13 cellular contexts compared by ENCODE assay signal in the genomic region with DNA sequence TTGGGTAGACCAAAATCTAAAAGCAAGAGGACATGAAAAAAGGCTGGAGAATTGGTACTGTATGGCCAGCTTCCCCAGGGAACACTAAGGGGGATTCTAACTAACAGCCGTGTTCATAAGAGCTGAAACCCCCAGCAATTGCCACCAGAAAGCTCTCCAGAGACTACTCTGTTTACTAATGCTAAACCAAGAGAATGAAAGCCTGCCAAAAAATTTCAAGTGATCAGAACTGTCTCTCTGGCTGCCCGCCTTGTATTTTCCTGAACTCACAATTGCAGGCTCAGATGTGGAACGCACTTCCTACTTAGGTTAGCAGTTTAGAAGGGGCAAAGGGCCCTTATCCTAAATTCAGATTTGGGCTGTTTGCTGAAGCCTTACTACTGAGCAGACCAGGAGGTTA. TPM values are rescaled to one million over a fixed set of nuclear protein-coding genes. Genes with fewer than 3 reads are reported as not detected.
DNase-seq lines count a peak whose midpoint lies in the region; ATAC-seq and TF ChIP-seq lines count a peak whose summit lies in the region.
"Had no signal": no experiment of that assay in that cellular context is flagged by ENCODE, and none has a peak within 500 bp of the region (broad histone marks: within the 10 kb centered on the region; RNA-seq: fewer than 3 reads in every experiment).

No MANE protein-coding gene starts in this region.

- TF ChIP-seq CTCF in sigmoid colon (IDR thresholded peaks at IDR 0.05), result no peak

- H4K5ac ChIP-seq in mesendoderm (ENCODE audit: low read length), result no peak overlapping the region

- no peak overlapping the region for H3K23ac ChIP-seq in mesendoderm (ENCODE audit: low read length)

- H3K79me2 ChIP-seq in mesendoderm (ENCODE audit: control insufficient read depth, insufficient read depth, low read length), result peaks cover 36% of the 10 kb centered on the region

- H3K4me3 ChIP-seq in ectodermal cell (ENCODE audit: insufficient read depth, low read depth, low read length) (no peak overlapping the region), mesendoderm (ENCODE audit: low read length) (no peak overlapping the region), sigmoid colon (no peak overlapping the region)
- H3K4me3 ChIP-seq: esophagus muscularis mucosa had no signal

- no peaks in the 10 kb centered on the region for H3K9me3 ChIP-seq in ectodermal cell (ENCODE audit: control insufficient read depth, low read length)
- H3K9me3 ChIP-seq in sigmoid colon, result no peaks in the 10 kb centered on the region
- H3K9me3 ChIP-seq: esophagus muscularis mucosa, neutrophil had no signal

- WGBS in ectodermal cell, 2 experiments, result 90 to 94% methylated on average over 3 of the region's 3 CpGs
- WGBS in mesendoderm (ENCODE audit: extremely low coverage, insufficient coverage, low lambda C conversion rate), result no CpG with 5 or more reads among the region's 3 CpGs
- WGBS in sigmoid colon, 2 donors, result 67 to 77% methylated on average over 3 of the region's 3 CpGs

- no peak overlapping the region for H3K4ac ChIP-seq in mesendoderm (ENCODE audit: low read depth, low read length)

- H3K27ac ChIP-seq in ectodermal cell (ENCODE audit: insufficient read depth, low read depth, low read length, poor library complexity, severe bottlenecking), result peak overlapping the region; percentile 52
- H3K27ac ChIP-seq in mesendoderm (ENCODE audit: low read depth, low read length), result no peak overlapping the region
- peak overlapping the region in 2 of 4 donors; percentile 52 to 54 for H3K27ac ChIP-seq in sigmoid colon
- H3K27ac ChIP-seq: HL-60, neutrophil had no signal

- H3K36me3 ChIP-seq in ectodermal cell (ENCODE audit: control insufficient read depth, insufficient read depth, low read length) (peaks cover 12% of the 10 kb centered on the region), mesendoderm (ENCODE audit: control insufficient read depth, insufficient read depth, low read length) (no peaks in the 10 kb centered on the region), sigmoid colon (no peaks in the 10 kb centered on the region)
- H3K36me3 ChIP-seq: esophagus muscularis mucosa, neutrophil had no signal

- H2BK5ac ChIP-seq in mesendoderm (ENCODE audit: low read length), result no peak overlapping the region

- no peak overlapping the region for H2BK120ac ChIP-seq in mesendoderm (ENCODE audit: low read depth, low read length)

- no peak for ATAC-seq in GM18861 (IDR thresholded peaks at IDR 0.05; ENCODE audit: unreplicated experiment)
- ATAC-seq in HG03354 (IDR thresholded peaks at IDR 0.05; ENCODE audit: poor library complexity, severe bottlenecking, unreplicated experiment), result no peak

- no peak overlapping the region for H3K4me2 ChIP-seq in mesendoderm (ENCODE audit: low read length)

- no peak overlapping the region for H2AK5ac ChIP-seq in mesendoderm (ENCODE audit: low read length)

- no peak for TF ChIP-seq EP300 in sigmoid colon (IDR thresholded peaks at IDR 0.05)

- peak overlapping the region; percentile 51 for H3K18ac ChIP-seq in mesendoderm (ENCODE audit: low read length)

- DNase-seq in AG20443 (ENCODE audit: low spot score) (peak; percentile 27), NCI-H1105 treated with DMSO at 0.1 percent for 48 hours (lab: John Stamatoyannopoulos, UW) (peak; percentile 74), mesendoderm (no peak), sigmoid colon (no peak), UCSD-AML1 (lab: John Stamatoyannopoulos, UW; ENCODE audit: unreplicated experiment) (no peak)
- DNase-seq: activated effector memory CD4-positive, alpha-beta T cell treated with Interleukin-2 at 50 U/mL for 16 hours; stimulated activated CD4-positive, alpha-beta T cell treated with anti-CD3 and anti-CD28 coated beads, Interleukin-1b, Interleukin-23, amount 100 ng/mL, for 48 hours had no signal

- H3K4me1 ChIP-seq in ectodermal cell (ENCODE audit: control insufficient read depth, insufficient read depth, low read length) (peaks cover 10% of the 10 kb centered on the region), mesendoderm (ENCODE audit: control insufficient read depth, low read depth, low read length) (peaks cover 2% of the 10 kb centered on the region), sigmoid colon (peaks cover 0 to 42% (median 27%) of the 10 kb centered on the region in 4 donors)

- no peak for TF ChIP-seq POLR2A in sigmoid colon (IDR thresholded peaks at IDR 0.05)

- H3K27me3 ChIP-seq in ectodermal cell (ENCODE audit: control insufficient read depth, insufficient read depth, low read length, poor library complexity, severe bottlenecking) (no peaks in the 10 kb centered on the region), mesendoderm (ENCODE audit: insufficient read depth, low read length, poor library complexity) (no peaks in the 10 kb centered on the region), sigmoid colon (no peaks in the 10 kb centered on the region)
- H3K27me3 ChIP-seq: esophagus muscularis mucosa had no signal

- no peak overlapping the region for H3K56ac ChIP-seq in mesendoderm (ENCODE audit: low read length)

- no peak overlapping the region for H3K9ac ChIP-seq in mesendoderm (ENCODE audit: low read length)

- intact Hi-C loops in sigmoid colon (cut with DNase I), result no loop called here

- H4K8ac ChIP-seq in mesendoderm (ENCODE audit: low read depth, low read length), result no peak overlapping the region

- no peak overlapping the region for H2BK15ac ChIP-seq in mesendoderm (replicated peaks; ENCODE audit: low read depth)

- H3K79me1 ChIP-seq in mesendoderm (ENCODE audit: low read length), result peaks cover 19% of the 10 kb centered on the region

RNA-seq across cellular contexts. Expression of gene MYH10, which starts 24.1 kb away (rescaled TPM):
- polyA plus RNA-seq in ectodermal cell (2013, experiment 1 of 4), result 253 TPM
- polyA plus RNA-seq in ectodermal cell (2013, experiment 2 of 4), result 281 TPM
- polyA plus RNA-seq in ectodermal cell (2013, experiment 3 of 4), result 189 TPM
- 200 TPM for polyA plus RNA-seq in ectodermal cell (2013, experiment 4 of 4)
- polyA plus RNA-seq in mesendoderm (2013, experiment 1 of 2), result 90.4 TPM
- polyA plus RNA-seq in mesendoderm (2013, experiment 2 of 2), result 88.2 TPM
- 10 to 100 TPM; 22.8 to 34.6 (median 29.0) TPM for total RNA-seq in sigmoid colon
- 1 to 10 TPM in 2 of 3 donors, under 1 TPM in 1; 0.92 to 8.4 (median 7.1) TPM for polyA plus RNA-seq in sigmoid colon

Comparison
In these comparisons a context has a peak if more than half of its experiments do, and no peak if none do; other contexts are left out.
1. DNase-seq: peak in AG20443 (single experiment) and NCI-H1105 treated with DMSO at 0.1 percent for 48 hours (single experiment); none in mesendoderm (single experiment), sigmoid colon (single experiment) and UCSD-AML1 (single experiment).